Comparison of ENCODE assay signal across 25 cellular contexts in the genomic region with DNA sequence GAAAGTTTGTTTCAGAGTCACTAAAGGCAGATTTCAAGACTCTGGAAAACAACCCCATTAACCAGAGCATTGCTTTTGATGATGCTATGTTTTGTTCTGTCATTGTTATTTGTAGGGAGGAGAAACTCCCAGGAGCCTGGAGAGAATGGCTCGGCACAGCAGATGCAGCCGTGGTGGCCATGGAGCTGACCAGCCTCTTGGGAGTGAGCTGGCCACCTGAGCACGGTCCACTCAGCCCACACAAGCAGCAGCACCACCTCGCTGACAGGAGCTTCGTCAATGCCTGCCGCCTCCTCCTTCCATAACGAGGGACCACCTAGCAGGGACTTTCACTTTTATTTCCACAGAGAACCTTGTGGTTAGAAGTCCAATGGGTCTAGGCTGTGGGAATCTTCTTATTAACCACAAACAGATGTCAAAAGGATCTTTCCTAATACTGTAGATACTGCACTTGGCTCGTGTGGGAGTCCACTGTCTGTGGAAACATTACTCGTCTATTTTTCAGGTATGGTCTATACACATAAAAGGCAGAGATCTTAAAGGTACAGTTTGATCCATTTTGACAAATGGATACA. TPM values are rescaled to one million over a fixed set of nuclear protein-coding genes. Genes with fewer than 3 reads are reported as not detected.
"Had no signal": no experiment of that assay in that cellular context is flagged by ENCODE, and none has a peak within 500 bp of the region (broad histone marks: within the 10 kb centered on the region; RNA-seq: fewer than 3 reads in every experiment).

No MANE protein-coding gene starts in this region.

- H3K4me1 ChIP-seq: ascending aorta, body of pancreas had no signal

- DNase-seq: activated CD4-positive, alpha-beta T cell treated with anti-CD3 and anti-CD28 coated beads for 48 hours; activated CD4-positive, alpha-beta T cell treated with anti-CD3 and anti-CD28 coated beads, Interleukin-2, amount 50 U/mL, for 4 hours; activated CD4-positive, CD25-positive, alpha-beta regulatory T cell treated with anti-CD3 and anti-CD28 coated beads, Interleukin-2, amount 50 U/mL, for 72 hours; activated CD8-positive, alpha-beta memory T cell treated with anti-CD3 and anti-CD28 coated beads, Interleukin-2, amount 50 U/mL, for 48 hours; activated CD8-positive, alpha-beta T cell treated with anti-CD3 and anti-CD28 coated beads, Interleukin-2, amount 10 ng/mL, durations not matched to agents 7 days and 5 days; activated effector memory CD4-positive, alpha-beta T cell treated with Interleukin-2 at 50 U/mL for 16 hours; activated naive CD4-positive, alpha-beta T cell; activated T-cell treated with anti-CD3 and anti-CD28 coated beads, Interleukin-2, amount 50 U/mL, for 1 hour; amniotic stem cell; body of pancreas; KG1; NCI-H1048; NCI-H146; NCI-H187 treated with DMSO at 0.1 percent for 48 hours; NCI-H2081 treated with DMSO at 0.1 percent for 48 hours; NCI-H524; SIG-M5; T-helper 17 cell; T-helper 9 cell had no signal

- H3K4me1 Mint-ChIP-seq: activated naive CD4-positive, alpha-beta T cell treated with anti-CD3 and anti-CD28 coated beads, Interleukin-2, amount 50 U/mL, for 24 hours had no signal

- H3K27ac ChIP-seq: ascending aorta, body of pancreas had no signal

- ATAC-seq: activated CD8-positive, alpha-beta T cell treated with anti-CD3 and anti-CD28 coated beads, Interleukin-2, amount 10 ng/mL, durations not matched to agents 7 days and 5 days; body of pancreas; T-helper 17 cell; WTC11 had no signal

- H3K36me3 Mint-ChIP-seq: activated naive CD4-positive, alpha-beta T cell treated with anti-CD3 and anti-CD28 coated beads, Interleukin-2, amount 50 U/mL, for 24 hours; WTC11 had no signal

- H3K4me3 Mint-ChIP-seq: activated CD8-positive, alpha-beta T cell treated with anti-CD3 and anti-CD28 coated beads, Interleukin-2, amount 10 ng/mL, durations not matched to agents 7 days and 5 days; activated naive CD4-positive, alpha-beta T cell treated with anti-CD3 and anti-CD28 coated beads, Interleukin-2, amount 50 U/mL, for 24 hours; activated T-helper 1 cell treated with anti-CD3 and anti-CD28 coated beads, Interleukin-12 subunit alpha, Interleukin-12 subunit beta, Interleukin-2, Interleukin-4 antibody, amounts not matched to agents 30 ng/mL and 10 ng/mL and 1 ng/mL, durations not matched to agents 14 hours and 24 hours and 36 hours; T-helper 17 cell; WTC11 had no signal

- H3K27me3 ChIP-seq: ascending aorta had no signal

- H3K9me3 Mint-ChIP-seq: activated naive CD4-positive, alpha-beta T cell treated with anti-CD3 and anti-CD28 coated beads, Interleukin-2, amount 50 U/mL, for 24 hours; activated T-helper 1 cell treated with anti-CD3 and anti-CD28 coated beads, Interleukin-12 subunit alpha, Interleukin-12 subunit beta, Interleukin-2, Interleukin-4 antibody, amounts not matched to agents 30 ng/mL and 10 ng/mL and 1 ng/mL, durations not matched to agents 14 hours and 24 hours and 36 hours had no signal

- H3K9me3 ChIP-seq: ascending aorta, body of pancreas had no signal

- H3K4me3 ChIP-seq: ascending aorta, body of pancreas had no signal

- H3K27ac Mint-ChIP-seq: activated CD8-positive, alpha-beta T cell treated with anti-CD3 and anti-CD28 coated beads, Interleukin-2, amount 10 ng/mL, durations not matched to agents 7 days and 5 days; activated naive CD4-positive, alpha-beta T cell treated with anti-CD3 and anti-CD28 coated beads, Interleukin-2, amount 50 U/mL, for 24 hours; activated T-helper 1 cell treated with anti-CD3 and anti-CD28 coated beads, Interleukin-12 subunit alpha, Interleukin-12 subunit beta, Interleukin-2, Interleukin-4 antibody, amounts not matched to agents 30 ng/mL and 10 ng/mL and 1 ng/mL, durations not matched to agents 14 hours and 24 hours and 36 hours; T-helper 17 cell; WTC11 had no signal

- H3K36me3 ChIP-seq: ascending aorta had no signal

RNA-seq across cellular contexts. Expression of gene SMIM32, which starts 21.0 kb away (rescaled TPM):
- total RNA-seq: activated CD8-positive, alpha-beta T cell treated with anti-CD3 and anti-CD28 coated beads, Interleukin-2, amount 10 ng/mL, durations not matched to agents 7 days and 5 days; activated T-helper 1 cell treated with anti-CD3 and anti-CD28 coated beads, Interleukin-12 subunit alpha, Interleukin-12 subunit beta, Interleukin-2, Interleukin-4 antibody, amounts not matched to agents 30 ng/mL and 10 ng/mL and 1 ng/mL, durations not matched to agents 14 hours and 24 hours and 36 hours; ascending aorta; LHCN-M2; M059J; T-helper 17 cell had no signal
